15 cellular contexts compared by ENCODE assay signal in the genomic region with DNA sequence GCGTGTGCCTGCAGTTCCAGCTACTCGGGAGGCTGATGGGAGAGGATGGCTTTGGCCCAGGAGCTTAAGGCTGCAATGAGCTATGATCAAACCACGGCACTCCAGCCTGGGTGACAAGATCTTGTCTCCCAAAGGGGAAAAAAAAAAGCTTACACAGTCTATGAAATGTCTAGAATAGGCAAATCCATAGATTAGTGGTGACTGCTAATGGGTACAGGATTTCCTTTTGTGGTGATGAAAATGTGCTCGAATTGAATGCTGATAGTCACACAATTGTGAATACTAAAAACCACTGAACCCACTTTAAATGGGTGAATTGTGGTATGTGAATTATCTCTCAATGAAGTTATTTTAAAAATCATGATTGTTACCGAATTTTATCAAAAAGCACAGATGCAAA. TPM values are rescaled to one million over a fixed set of nuclear protein-coding genes. Genes with fewer than 3 reads are reported as not detected.
DNase-seq lines count a peak whose midpoint lies in the region; ATAC-seq and TF ChIP-seq lines count a peak whose summit lies in the region.
"Had no signal": no experiment of that assay in that cellular context is flagged by ENCODE, and none has a peak within 500 bp of the region (broad histone marks: within the 10 kb centered on the region; RNA-seq: fewer than 3 reads in every experiment).

No MANE protein-coding gene starts in this region.

- H3K9me2 ChIP-seq in PC-9 (ENCODE audit: insufficient read depth), result no peaks in the 10 kb centered on the region

- no peaks in the 10 kb centered on the region for H3K36me3 Mint-ChIP-seq in activated naive CD4-positive, alpha-beta T cell treated with anti-CD3 and anti-CD28 coated beads, Interleukin-2, amount 50 U/mL, for 24 hours
- peaks cover 3% of the 10 kb centered on the region for H3K36me3 Mint-ChIP-seq in T-helper 2 cell treated with Interferon-gamma antibody and Interleukin-4, amounts not matched to agents 5 μg/mL and 100 μg/mL, for 36 hours (ENCODE audit: low read depth)
- no peaks in the 10 kb centered on the region for H3K36me3 Mint-ChIP-seq in immature natural killer cell

- no TSS peak for BruUV-seq in PC-9 (replicated peaks; lab: Mats Ljungman, UMichigan)

- H3K4me2 ChIP-seq in PC-9, result no peak overlapping the region
- H3K4me2 ChIP-seq: GM23338 had no signal

- H3K27ac ChIP-seq in thyroid gland (no peak overlapping the region), PC-9 (no peak overlapping the region)
- H3K27ac ChIP-seq: tibial artery had no signal

- CTCF ChIA-PET in PC-9 (lab: Charles Lee), result no interaction called here

- H3K4me3 ChIP-seq in thyroid gland (replicated peaks in 1 of 3) (no peak overlapping the region), PC-9 (no peak overlapping the region)
- H3K4me3 ChIP-seq: GM23338, tibial artery had no signal

- peaks cover 96% of the 10 kb centered on the region for H3K79me2 ChIP-seq in PC-9 (ENCODE audit: low read depth)

- H2AFZ ChIP-seq in PC-9, result no peak overlapping the region
- H2AFZ ChIP-seq: GM23338 had no signal

- TF ChIP-seq POLR2A in thyroid gland (IDR thresholded peaks at IDR 0.05), result no peak

- DNase-seq in activated naive CD4-positive, alpha-beta T cell treated with anti-CD3 and anti-CD28 coated beads, Interleukin-2, amount 50 U/mL, for 16 hours, result no peak
- DNase-seq in T-helper 2 cell treated with Interferon-gamma antibody and Interleukin-4, amounts not matched to agents 5 μg/mL and 100 μg/mL, for 36 hours (ENCODE audit: low spot score), result no peak
- DNase-seq in immature natural killer cell, result no peak
- DNase-seq in DMS 273 (lab: John Stamatoyannopoulos, UW; ENCODE audit: unreplicated experiment), result no peak
- DNase-seq in thyroid gland, result no peak
- DNase-seq in PC-9, result no peak
- DNase-seq: ACHN, activated gamma-delta T cell, COR-L47, NCI-H187, tibial artery had no signal

- peaks cover 93% of the 10 kb centered on the region for H3K4me1 Mint-ChIP-seq in activated naive CD4-positive, alpha-beta T cell treated with anti-CD3 and anti-CD28 coated beads, Interleukin-2, amount 50 U/mL, for 24 hours
- peaks cover 69% of the 10 kb centered on the region for H3K4me1 Mint-ChIP-seq in T-helper 2 cell treated with Interferon-gamma antibody and Interleukin-4, amounts not matched to agents 5 μg/mL and 100 μg/mL, for 36 hours (ENCODE audit: low read depth)
- H3K4me1 Mint-ChIP-seq in immature natural killer cell, result peaks cover 92 to 97% of the 10 kb centered on the region in 2 donors

- POLR2A ChIA-PET in PC-9 (lab: Charles Lee; ENCODE audit: unreplicated experiment), result no interaction called here

- H3K9me3 Mint-ChIP-seq in activated naive CD4-positive, alpha-beta T cell treated with anti-CD3 and anti-CD28 coated beads, Interleukin-2, amount 50 U/mL, for 24 hours, result no peaks in the 10 kb centered on the region
- no peaks in the 10 kb centered on the region for H3K9me3 Mint-ChIP-seq in T-helper 2 cell treated with Interferon-gamma antibody and Interleukin-4, amounts not matched to agents 5 μg/mL and 100 μg/mL, for 36 hours
- no peaks in the 10 kb centered on the region for H3K9me3 Mint-ChIP-seq in immature natural killer cell
- H3K9me3 Mint-ChIP-seq: GM23338, neural crest cell had no signal

- TF ChIP-seq CTCF in thyroid gland (IDR thresholded peaks at IDR 0.05) (no peak), PC-9 (conservative IDR thresholded peaks at IDR 0.05) (no peak)

- no peak for ATAC-seq in SK-N-SH treated with all-trans-retinoic acid at 6 μM for 48 hours
- ATAC-seq: GM23338 had no signal

- WGBS in thyroid gland, 2 donors, result 82% methylated on average over 5 of the region's 5 CpGs

- no peak overlapping the region for H3K27ac Mint-ChIP-seq in activated naive CD4-positive, alpha-beta T cell treated with anti-CD3 and anti-CD28 coated beads, Interleukin-2, amount 50 U/mL, for 24 hours
- no peak overlapping the region for H3K27ac Mint-ChIP-seq in T-helper 2 cell treated with Interferon-gamma antibody and Interleukin-4, amounts not matched to agents 5 μg/mL and 100 μg/mL, for 36 hours
- peak overlapping the region in 4 of 6 donors; percentile 16 to 63 (median 34) for H3K27ac Mint-ChIP-seq in immature natural killer cell

- H3K27me3 Mint-ChIP-seq in activated naive CD4-positive, alpha-beta T cell treated with anti-CD3 and anti-CD28 coated beads, Interleukin-2, amount 50 U/mL, for 24 hours, result no peaks in the 10 kb centered on the region
- H3K27me3 Mint-ChIP-seq in T-helper 2 cell treated with Interferon-gamma antibody and Interleukin-4, amounts not matched to agents 5 μg/mL and 100 μg/mL, for 36 hours (ENCODE audit: low read depth), result no peaks in the 10 kb centered on the region
- H3K27me3 Mint-ChIP-seq in immature natural killer cell (ENCODE audit: low read depth in 3 of 3), result peaks cover 0 to 14% (median 7%) of the 10 kb centered on the region in 3 donors

- intact Hi-C loops in thyroid gland (cut with DNase I), result no loop called here
- intact Hi-C loops in PC-9 (cut with micrococcal nuclease; ENCODE audit: unreplicated experiment), result no loop called here

- peak overlapping the region; percentile 12 for H3K4me3 Mint-ChIP-seq in activated naive CD4-positive, alpha-beta T cell treated with anti-CD3 and anti-CD28 coated beads, Interleukin-2, amount 50 U/mL, for 24 hours
- H3K4me3 Mint-ChIP-seq in T-helper 2 cell treated with Interferon-gamma antibody and Interleukin-4, amounts not matched to agents 5 μg/mL and 100 μg/mL, for 36 hours, result peak overlapping the region; percentile 24
- peak overlapping the region; percentile 40 to 70 (median 55) for H3K4me3 Mint-ChIP-seq in immature natural killer cell
- H3K4me3 Mint-ChIP-seq: GM23338, neural crest cell had no signal

- H3K4me1 ChIP-seq in thyroid gland, result peaks cover 43 to 58% of the 10 kb centered on the region in 2 donors
- peaks cover 5% of the 10 kb centered on the region for H3K4me1 ChIP-seq in PC-9 (replicated peaks; ENCODE audit: insufficient read depth)

- H3K36me3 ChIP-seq in thyroid gland, result no peaks in the 10 kb centered on the region
- no peaks in the 10 kb centered on the region for H3K36me3 ChIP-seq in PC-9 (ENCODE audit: low read depth)
- H3K36me3 ChIP-seq: tibial artery had no signal

- H3K27me3 ChIP-seq in thyroid gland, result no peaks in the 10 kb centered on the region
- no peaks in the 10 kb centered on the region for H3K27me3 ChIP-seq in PC-9 (ENCODE audit: insufficient read depth, low read depth)
- H3K27me3 ChIP-seq: tibial artery had no signal

- H3F3A ChIP-seq in PC-9 (ENCODE audit: insufficient read depth, low read depth), result no peaks in the 10 kb centered on the region

- no peaks in the 10 kb centered on the region for H3K9me3 ChIP-seq in thyroid gland
- no peaks in the 10 kb centered on the region for H3K9me3 ChIP-seq in PC-9 (ENCODE audit: insufficient read depth, low read depth)
- H3K9me3 ChIP-seq: tibial artery had no signal

- peaks cover 92% of the 10 kb centered on the region for H4K20me1 ChIP-seq in PC-9 (ENCODE audit: insufficient read depth)

TF ChIP-seq in SK-N-SH treated with all-trans-retinoic acid at 6 μM for 48 hours, 23 proteins besides CTCF, POLR2A, EP300 and RAD21:
- TF ChIP-seq, protein P1, sequence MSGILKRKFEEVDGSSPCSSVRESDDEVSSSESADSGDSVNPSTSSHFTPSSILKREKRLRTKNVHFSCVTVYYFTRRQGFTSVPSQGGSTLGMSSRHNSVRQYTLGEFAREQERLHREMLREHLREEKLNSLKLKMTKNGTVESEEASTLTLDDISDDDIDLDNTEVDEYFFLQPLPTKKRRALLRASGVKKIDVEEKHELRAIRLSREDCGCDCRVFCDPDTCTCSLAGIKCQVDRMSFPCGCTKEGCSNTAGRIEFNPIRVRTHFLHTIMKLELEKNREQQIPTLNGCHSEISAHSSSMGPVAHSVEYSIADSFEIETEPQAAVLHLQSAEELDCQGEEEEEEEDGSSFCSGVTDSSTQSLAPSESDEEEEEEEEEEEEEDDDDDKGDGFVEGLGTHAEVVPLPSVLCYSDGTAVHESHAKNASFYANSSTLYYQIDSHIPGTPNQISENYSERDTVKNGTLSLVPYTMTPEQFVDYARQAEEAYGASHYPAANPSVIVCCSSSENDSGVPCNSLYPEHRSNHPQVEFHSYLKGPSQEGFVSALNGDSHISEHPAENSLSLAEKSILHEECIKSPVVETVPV (CRISPR knock-in tag; IDR thresholded peaks at IDR 0.05), result no peak
- TF ChIP-seq ZNF8 (CRISPR knock-in tag; IDR thresholded peaks at IDR 0.05) (no peak), ARNTL (CRISPR knock-in tag; IDR thresholded peaks at IDR 0.05; ENCODE audit: borderline replicate concordance, low read depth) (no peak), CSDC2 (CRISPR knock-in tag; IDR thresholded peaks at IDR 0.05) (no peak), ZFP3 (CRISPR knock-in tag; IDR thresholded peaks at IDR 0.05) (no peak), ZC3H10 (CRISPR knock-in tag; IDR thresholded peaks at IDR 0.05) (no peak), SNAI2 (CRISPR knock-in tag; IDR thresholded peaks at IDR 0.05) (no peak), ISL1 (CRISPR knock-in tag; IDR thresholded peaks at IDR 0.05) (no peak), TCF4 (CRISPR knock-in tag; IDR thresholded peaks at IDR 0.05; ENCODE audit: borderline replicate concordance) (no peak)
- TF ChIP-seq, protein P2, sequence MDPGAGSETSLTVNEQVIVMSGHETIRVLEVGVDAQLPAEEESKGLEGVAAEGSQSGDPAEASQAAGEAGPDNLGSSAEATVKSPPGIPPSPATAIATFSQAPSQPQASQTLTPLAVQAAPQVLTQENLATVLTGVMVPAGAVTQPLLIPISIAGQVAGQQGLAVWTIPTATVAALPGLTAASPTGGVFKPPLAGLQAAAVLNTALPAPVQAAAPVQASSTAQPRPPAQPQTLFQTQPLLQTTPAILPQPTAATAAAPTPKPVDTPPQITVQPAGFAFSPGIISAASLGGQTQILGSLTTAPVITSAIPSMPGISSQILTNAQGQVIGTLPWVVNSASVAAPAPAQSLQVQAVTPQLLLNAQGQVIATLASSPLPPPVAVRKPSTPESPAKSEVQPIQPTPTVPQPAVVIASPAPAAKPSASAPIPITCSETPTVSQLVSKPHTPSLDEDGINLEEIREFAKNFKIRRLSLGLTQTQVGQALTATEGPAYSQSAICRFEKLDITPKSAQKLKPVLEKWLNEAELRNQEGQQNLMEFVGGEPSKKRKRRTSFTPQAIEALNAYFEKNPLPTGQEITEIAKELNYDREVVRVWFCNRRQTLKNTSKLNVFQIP (CRISPR knock-in tag; IDR thresholded peaks at IDR 0.05; ENCODE audit: borderline replicate concordance, low read depth), result no peak
TF ChIP-seq in SK-N-SH treated with all-trans-retinoic acid at 6 μM for 48 hours: peak in this region for 0.

RNA-seq across cellular contexts. Expression of a gene that starts 14.9 kb away (rescaled TPM):
- 10 to 100 TPM in 2 of 3 donors, 1 to 10 TPM in 1; 4.4 to 11.9 (median 10.2) TPM for polyA plus RNA-seq in immature natural killer cell
- total RNA-seq in thyroid gland, result 10 to 100 TPM; 57.9 to 93.6 (median 85.5) TPM
- total RNA-seq in PC-9 (2021), result 113 and 167 TPM in 2 replicates

Comparison
In these comparisons a context has a peak if more than half of its experiments do, and no peak if none do; other contexts are left out.
1. H3K27ac Mint-ChIP-seq: peak in immature natural killer cell (4 of 6); none in activated naive CD4-positive, alpha-beta T cell treated with anti-CD3 and anti-CD28 coated beads, Interleukin-2, amount 50 U/mL, for 24 hours (single experiment) and T-helper 2 cell treated with Interferon-gamma antibody and Interleukin-4, amounts not matched to agents 5 μg/mL and 100 μg/mL, for 36 hours (single experiment).
2. Peak in every context shown above with its lines, with median percentiles within 50 percentile points of each other: H3K4me3 Mint-ChIP-seq.